In the genomic region with DNA sequence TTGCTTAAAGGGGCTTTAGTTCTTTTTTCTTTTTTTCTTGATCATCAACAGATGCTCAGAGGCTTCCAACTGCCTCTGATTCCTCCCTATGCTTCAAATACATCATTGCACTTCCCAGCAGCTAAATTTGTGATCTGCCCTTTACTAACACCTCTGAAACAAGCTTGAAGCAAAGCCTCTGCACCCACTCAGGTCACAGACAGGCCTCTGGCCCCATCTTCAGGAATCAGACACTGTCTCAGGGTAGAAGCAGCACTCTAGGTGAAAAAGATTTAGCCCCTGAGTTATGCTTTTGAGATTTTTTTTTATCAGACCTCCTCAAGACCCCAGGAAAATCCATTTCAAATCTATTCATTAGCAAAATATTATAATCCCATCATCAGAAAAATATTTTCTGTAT, we compare ENCODE assay signal across 1 cellular context.
TF ChIP-seq lines count a peak whose summit lies in the region.

No MANE protein-coding gene starts in this region.

TF ChIP-seq in endothelial cell of umbilical vein, 7 proteins besides CTCF, POLR2A, EP300 and RAD21:
- TF ChIP-seq POLR2AphosphoS5 (IDR thresholded peaks at IDR 0.05; ENCODE audit: insufficient read depth, low read depth, low read length), result no peak
- TF ChIP-seq FOS (IDR thresholded peaks at IDR 0.05; ENCODE audit: borderline replicate concordance, insufficient read depth, low read length), result no peak
- TF ChIP-seq EZH2 (IDR thresholded peaks at IDR 0.05; ENCODE audit: borderline replicate concordance, low read depth, low read length, severe bottlenecking), result no peak
